15 cellular contexts compared by ENCODE assay signal in the genomic region with DNA sequence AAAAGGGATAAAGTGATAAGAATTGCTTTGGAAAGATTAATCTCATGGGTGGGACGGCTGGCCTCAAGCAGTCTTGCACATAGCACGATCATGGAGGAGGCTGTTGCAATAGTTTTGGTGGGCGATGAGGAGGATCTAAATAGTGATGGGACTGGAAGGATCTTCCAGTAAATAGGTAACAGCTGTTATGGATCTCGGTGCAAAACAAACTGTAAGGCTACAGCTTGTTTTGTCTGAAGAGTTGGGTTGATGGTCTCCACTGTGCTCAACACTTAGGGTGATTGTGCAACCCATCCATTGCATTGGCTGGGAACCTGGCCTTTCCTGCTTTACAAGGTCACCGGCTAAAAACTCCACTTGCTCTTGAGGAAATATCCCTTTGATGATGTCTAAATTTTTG. TPM values are rescaled to one million over a fixed set of nuclear protein-coding genes. Genes with fewer than 3 reads are reported as not detected.
DNase-seq lines count a peak whose midpoint lies in the region; ATAC-seq and TF ChIP-seq lines count a peak whose summit lies in the region.
"Had no signal": no experiment of that assay in that cellular context is flagged by ENCODE, and none has a peak within 500 bp of the region (broad histone marks: within the 10 kb centered on the region; RNA-seq: fewer than 3 reads in every experiment).

No MANE protein-coding gene starts in this region.

- no peaks in the 10 kb centered on the region for H3K36me3 Mint-ChIP-seq in endodermal cell (ENCODE audit: low read depth)
- H3K36me3 Mint-ChIP-seq: CD4-positive, alpha-beta memory T cell had no signal

- no peak overlapping the region for H3K27ac ChIP-seq in right cardiac atrium (ENCODE audit: low read length)
- H3K27ac ChIP-seq in endodermal cell (ENCODE audit: low read depth, low read length) = no peak overlapping the region
- no peak overlapping the region for H3K27ac ChIP-seq in left lung
- H3K27ac ChIP-seq: A549, C4-2B had no signal

- H3K9me3 ChIP-seq in right cardiac atrium (ENCODE audit: control insufficient read depth, low read length) (no peaks in the 10 kb centered on the region), endodermal cell (ENCODE audit: control insufficient read depth, low read length) (no peaks in the 10 kb centered on the region), left lung (no peaks in the 10 kb centered on the region)
- H3K9me3 ChIP-seq: A549, BE2C had no signal

- H3K9me3 Mint-ChIP-seq in endodermal cell = no peaks in the 10 kb centered on the region

- no peak overlapping the region for H3K4me3 Mint-ChIP-seq in endodermal cell
- H3K4me3 Mint-ChIP-seq: CD4-positive, alpha-beta memory T cell had no signal

- no peak overlapping the region for H3K4me3 ChIP-seq in right cardiac atrium (ENCODE audit: low read length)
- peak overlapping the region; percentile 28 for H3K4me3 ChIP-seq in endodermal cell (ENCODE audit: low read length)
- H3K4me3 ChIP-seq in left lung = no peak overlapping the region
- H3K4me3 ChIP-seq: A549, GM12878 had no signal

- H3K36me3 ChIP-seq in endodermal cell (ENCODE audit: control insufficient read depth, insufficient read depth, low read length) (no peaks in the 10 kb centered on the region), left lung (no peaks in the 10 kb centered on the region)
- H3K36me3 ChIP-seq: BE2C had no signal

- no peak overlapping the region for H3K9ac ChIP-seq in endodermal cell (ENCODE audit: extremely low read depth, low read length, poor library complexity, severe bottlenecking)

- no peaks in the 10 kb centered on the region for H3K27me3 Mint-ChIP-seq in endodermal cell (ENCODE audit: insufficient read depth)

- peaks cover 5% of the 10 kb centered on the region for H3K4me1 ChIP-seq in right cardiac atrium (ENCODE audit: control insufficient read depth, insufficient read depth, low read length)
- peaks cover 14% of the 10 kb centered on the region for H3K4me1 ChIP-seq in endodermal cell (ENCODE audit: control insufficient read depth, insufficient read depth, low read length)
- H3K4me1 ChIP-seq in left lung = peaks cover 0 to 4% of the 10 kb centered on the region in 2 donors
- H3K4me1 ChIP-seq: A549, BE2C had no signal

- no peaks in the 10 kb centered on the region for H3K27me3 ChIP-seq in right cardiac atrium (ENCODE audit: control insufficient read depth, insufficient read depth)
- H3K27me3 ChIP-seq in endodermal cell (ENCODE audit: control insufficient read depth, insufficient read depth, low read length, poor library complexity, severe bottlenecking) = no peaks in the 10 kb centered on the region
- H3K27me3 ChIP-seq in left lung = no peaks in the 10 kb centered on the region
- H3K27me3 ChIP-seq: BE2C had no signal

- intact Hi-C loops in right cardiac atrium (cut with DNase I) (no loop called here), left cardiac atrium (cut with DNase I) (no loop called here), left lung (cut with DNase I) (no loop called here)

- ATAC-seq in right cardiac atrium (no peak), left cardiac atrium (no peak), left lung (peak; percentile 47), HG03039 (IDR thresholded peaks at IDR 0.05; ENCODE audit: unreplicated experiment) (no peak)
- ATAC-seq: A549, GM12878 had no signal

- H3K4me1 Mint-ChIP-seq in endodermal cell = peaks cover 23% of the 10 kb centered on the region
- H3K4me1 Mint-ChIP-seq: CD4-positive, alpha-beta memory T cell had no signal

- TF ChIP-seq CTCF in endodermal cell (conservative IDR thresholded peaks at IDR 0.05) (no peak), left lung (IDR thresholded peaks at IDR 0.05) (no peak)

- DNase-seq in right cardiac atrium (peak in 2 of 3 donors; percentile 27 to 55), left cardiac atrium (no peak), endodermal cell (no peak), left lung (no peak), NCI-H187 treated with DMSO at 0.1 percent for 48 hours (lab: John Stamatoyannopoulos, UW) (no peak), H4 (ENCODE audit: low spot score) (no peak)
- DNase-seq: BE2C; CD4-positive, alpha-beta memory T cell; DMS79 had no signal

- no peak overlapping the region for H3K27ac Mint-ChIP-seq in endodermal cell
- H3K27ac Mint-ChIP-seq: CD4-positive, alpha-beta memory T cell had no signal

- 75% methylated on average over 5 of the region's 5 CpGs for WGBS in right cardiac atrium
- WGBS in endodermal cell (ENCODE audit: insufficient coverage in 1 of 2, insufficient read length in 1 of 2), 2 experiments = 88 to 93% methylated on average over 3 to 5 of the region's 5 CpGs

RNA-seq across cellular contexts. Expression of a gene that starts 21.0 kb away (rescaled TPM):
- total RNA-seq in right cardiac atrium (10 to 100 TPM in 1 of 4 donors, 1 to 10 TPM in 3; 4.7 to 71.9 (median 7.7) TPM), left cardiac atrium (10 to 100 TPM; 61.6 to 75.9 TPM), endodermal cell (not detected), left lung (10 to 100 TPM; 57.1 to 99.9 TPM)
- polyA plus RNA-seq in right cardiac atrium = 6.5 TPM
- polyA plus RNA-seq in endodermal cell (2013, experiment 1 of 2) = 0.82 TPM
- polyA plus RNA-seq in endodermal cell (2013, experiment 2 of 2) = 0.50 TPM
- 0.17 and 0.25 TPM in 2 replicates for total RNA-seq in H4 (2014; rRNA removed; shearing (Covaris generic))
- total RNA-seq: CD4-positive, alpha-beta memory T cell; G401; HT1080 had no signal
- polyA plus RNA-seq: CD4-positive, alpha-beta memory T cell had no signal

Comparison
In these comparisons a context has a peak if more than half of its experiments do, and no peak if none do; other contexts are left out.
1. DNase-seq: peak in right cardiac atrium (2 of 3); none in left cardiac atrium (single experiment), endodermal cell (single experiment), left lung (0 of 2), NCI-H187 treated with DMSO at 0.1 percent for 48 hours (single experiment) and H4 (single experiment).